Comparison of ENCODE assay signal across 1 cellular context in the genomic region with DNA sequence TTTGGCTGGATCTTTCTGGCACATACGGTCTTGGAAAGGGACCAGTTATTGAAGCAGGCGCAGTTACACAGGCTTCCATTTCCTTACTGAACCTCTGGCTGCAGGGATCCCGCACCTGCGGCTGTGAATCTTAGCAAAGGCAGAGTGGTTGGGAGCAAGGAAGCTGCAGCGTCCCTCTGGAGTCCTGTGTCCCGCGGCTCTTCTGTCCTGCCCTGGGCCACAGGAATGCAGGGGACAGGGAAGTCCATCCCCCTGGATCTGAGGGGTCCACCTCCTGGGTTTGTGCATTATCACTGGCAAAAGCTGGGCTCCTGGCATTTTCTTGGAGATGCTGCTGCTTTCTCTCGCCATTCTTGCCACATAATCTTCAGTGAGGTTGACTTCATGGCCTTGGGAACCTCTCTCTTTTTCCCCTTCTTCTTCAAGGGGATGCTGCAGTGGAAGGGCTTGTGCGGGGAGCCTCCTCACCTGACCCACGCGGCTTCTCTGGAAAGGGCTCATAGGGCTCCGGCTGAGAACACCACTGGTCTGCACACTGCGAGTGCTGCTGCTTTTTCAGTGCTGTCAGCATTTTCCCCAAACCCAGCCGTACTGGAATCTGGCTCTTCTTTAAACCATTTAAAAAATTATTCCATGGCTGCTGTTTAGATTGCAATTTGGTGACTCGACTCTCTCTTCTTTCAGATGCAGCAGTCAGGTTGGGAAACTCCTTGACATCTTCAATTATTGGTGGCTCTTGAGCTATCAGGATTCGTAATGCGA.
TF ChIP-seq lines count a peak whose summit lies in the region.

No MANE protein-coding gene starts in this region.

TF ChIP-seq in GM23338, 12 proteins besides CTCF, POLR2A, EP300 and RAD21:
- TF ChIP-seq CREB1 (CRISPR knock-in tag; IDR thresholded peaks at IDR 0.05; ENCODE audit: low read depth) (no peak), EZH2phosphoT487 (IDR thresholded peaks at IDR 0.05; ENCODE audit: unreplicated experiment) (no peak), STAT1 (IDR thresholded peaks at IDR 0.05; ENCODE audit: unreplicated experiment) (no peak), EZH2 (IDR thresholded peaks at IDR 0.05; ENCODE audit: low read depth, unreplicated experiment) (no peak), NANOG (IDR thresholded peaks at IDR 0.05; ENCODE audit: borderline replicate concordance) (no peak), ZNF331 (CRISPR knock-in tag; IDR thresholded peaks at IDR 0.05; ENCODE audit: low read depth) (no peak), ZNF114 (CRISPR knock-in tag; IDR thresholded peaks at IDR 0.05) (no peak), ZNF462 (CRISPR knock-in tag; IDR thresholded peaks at IDR 0.05) (no peak), POLR2AphosphoS5 (IDR thresholded peaks at IDR 0.05; ENCODE audit: low read depth) (no peak), JUNB (IDR thresholded peaks at IDR 0.05; ENCODE audit: unreplicated experiment) (no peak)
- TF ChIP-seq, protein P1, sequence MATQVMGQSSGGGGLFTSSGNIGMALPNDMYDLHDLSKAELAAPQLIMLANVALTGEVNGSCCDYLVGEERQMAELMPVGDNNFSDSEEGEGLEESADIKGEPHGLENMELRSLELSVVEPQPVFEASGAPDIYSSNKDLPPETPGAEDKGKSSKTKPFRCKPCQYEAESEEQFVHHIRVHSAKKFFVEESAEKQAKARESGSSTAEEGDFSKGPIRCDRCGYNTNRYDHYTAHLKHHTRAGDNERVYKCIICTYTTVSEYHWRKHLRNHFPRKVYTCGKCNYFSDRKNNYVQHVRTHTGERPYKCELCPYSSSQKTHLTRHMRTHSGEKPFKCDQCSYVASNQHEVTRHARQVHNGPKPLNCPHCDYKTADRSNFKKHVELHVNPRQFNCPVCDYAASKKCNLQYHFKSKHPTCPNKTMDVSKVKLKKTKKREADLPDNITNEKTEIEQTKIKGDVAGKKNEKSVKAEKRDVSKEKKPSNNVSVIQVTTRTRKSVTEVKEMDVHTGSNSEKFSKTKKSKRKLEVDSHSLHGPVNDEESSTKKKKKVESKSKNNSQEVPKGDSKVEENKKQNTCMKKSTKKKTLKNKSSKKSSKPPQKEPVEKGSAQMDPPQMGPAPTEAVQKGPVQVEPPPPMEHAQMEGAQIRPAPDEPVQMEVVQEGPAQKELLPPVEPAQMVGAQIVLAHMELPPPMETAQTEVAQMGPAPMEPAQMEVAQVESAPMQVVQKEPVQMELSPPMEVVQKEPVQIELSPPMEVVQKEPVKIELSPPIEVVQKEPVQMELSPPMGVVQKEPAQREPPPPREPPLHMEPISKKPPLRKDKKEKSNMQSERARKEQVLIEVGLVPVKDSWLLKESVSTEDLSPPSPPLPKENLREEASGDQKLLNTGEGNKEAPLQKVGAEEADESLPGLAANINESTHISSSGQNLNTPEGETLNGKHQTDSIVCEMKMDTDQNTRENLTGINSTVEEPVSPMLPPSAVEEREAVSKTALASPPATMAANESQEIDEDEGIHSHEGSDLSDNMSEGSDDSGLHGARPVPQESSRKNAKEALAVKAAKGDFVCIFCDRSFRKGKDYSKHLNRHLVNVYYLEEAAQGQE (IDR thresholded peaks at IDR 0.05; ENCODE audit: unreplicated experiment) = no peak
- TF ChIP-seq, protein P2, sequence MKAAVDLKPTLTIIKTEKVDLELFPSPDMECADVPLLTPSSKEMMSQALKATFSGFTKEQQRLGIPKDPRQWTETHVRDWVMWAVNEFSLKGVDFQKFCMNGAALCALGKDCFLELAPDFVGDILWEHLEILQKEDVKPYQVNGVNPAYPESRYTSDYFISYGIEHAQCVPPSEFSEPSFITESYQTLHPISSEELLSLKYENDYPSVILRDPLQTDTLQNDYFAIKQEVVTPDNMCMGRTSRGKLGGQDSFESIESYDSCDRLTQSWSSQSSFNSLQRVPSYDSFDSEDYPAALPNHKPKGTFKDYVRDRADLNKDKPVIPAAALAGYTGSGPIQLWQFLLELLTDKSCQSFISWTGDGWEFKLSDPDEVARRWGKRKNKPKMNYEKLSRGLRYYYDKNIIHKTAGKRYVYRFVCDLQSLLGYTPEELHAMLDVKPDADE (IDR thresholded peaks at IDR 0.05) = no peak
